Comparison of ENCODE assay signal across 13 cellular contexts in genomic region chr4:111399523-111400135, GRCh38.
DNase-seq lines count a peak whose midpoint lies in the region; ATAC-seq lines count a peak whose summit lies in the region.
"Had no signal": no experiment of that assay in that cellular context is flagged by ENCODE, and none has a peak within 500 bp of the region (broad histone marks: within the 10 kb centered on the region; RNA-seq: fewer than 3 reads in every experiment).

No MANE protein-coding gene starts in this region.

- ATAC-seq in HG03342 (IDR thresholded peaks at IDR 0.05; ENCODE audit: unreplicated experiment): no peak
- no peak for ATAC-seq in GM19328 (IDR thresholded peaks at IDR 0.05; ENCODE audit: unreplicated experiment)
- ATAC-seq: activated CD8-positive, alpha-beta T cell treated with anti-CD3 and anti-CD28 coated beads, Interleukin-2, amount 10 ng/mL, durations not matched to agents 7 days and 5 days had no signal

- intact Hi-C loops in posterior cingulate gyrus (cut with DNase I): no loop called here

- peak; percentile 3 for DNase-seq in EL
- DNase-seq in NCI-H345 (lab: John Stamatoyannopoulos, UW): peak; percentile 54
- peak; percentile 3 for DNase-seq in fibroblast of gingiva (ENCODE audit: low read depth)
- peak in 6 of 10 donors; percentile 12 to 88 (median 50) for DNase-seq in posterior cingulate gyrus
- DNase-seq in AG08395 (ENCODE audit: low spot score): no peak
- DNase-seq: activated CD8-positive, alpha-beta T cell treated with anti-CD3 and anti-CD28 coated beads, Interleukin-2, amount 10 ng/mL, durations not matched to agents 7 days and 5 days; activated effector memory CD4-positive, alpha-beta T cell treated with Interleukin-2 at 50 U/mL for 16 hours; aorta; foreskin melanocyte; psoas muscle; upper lobe of left lung had no signal
